7 cellular contexts compared by ENCODE assay signal in genomic region chr18:74147491-74147778, GRCh38. TPM values are rescaled to one million over a fixed set of nuclear protein-coding genes. Genes with fewer than 3 reads are reported as not detected.
A peak's percentile ranks its signal among the peaks of the same experiment; 100 is the strongest.
DNase-seq lines count a peak whose midpoint lies in the region; ATAC-seq and TF ChIP-seq lines count a peak whose summit lies in the region.

No MANE protein-coding gene starts in this region.

- TF ChIP-seq CTCF in HFFc6 (IDR thresholded peaks at IDR 0.05): no peak

- H3K36me3 Mint-ChIP-seq in HFFc6 (ENCODE audit: low read depth): peaks cover 22% of the 10 kb centered on the region; the same call in 1 of the 2 replicates
- peaks cover 15% of the 10 kb centered on the region for H3K36me3 Mint-ChIP-seq in activated T-helper 2 cell treated with anti-CD3 and anti-CD28 coated beads, Interferon-gamma antibody, Interleukin-2, Interleukin-4, amounts not matched to agents 10 μg/mL and 5 μg/mL and 100 μg/mL, durations not matched to agents 14 hours and 24 hours and 36 hours (ENCODE audit: low read depth)
- H3K36me3 Mint-ChIP-seq in immature natural killer cell: peaks cover 0 to 3% (median 0%) of the 10 kb centered on the region in 3 donors

- intact Hi-C loops in activated T-helper 2 cell treated with anti-CD3 and anti-CD28 coated beads, Interferon-gamma antibody, Interleukin-2, Interleukin-4, amounts not matched to agents 10 μg/mL and 5 μg/mL and 100 μg/mL, durations not matched to agents 14 hours and 24 hours and 36 hours (cut with micrococcal nuclease): loop anchor here (2.0 kb wide), 1 partner anchor 447 kb away; no protein-coding TSS in a partner anchor

- H3K4me1 Mint-ChIP-seq in HFFc6 (ENCODE audit: low read depth): peaks cover 67% of the 10 kb centered on the region
- H3K4me1 Mint-ChIP-seq in activated T-helper 2 cell treated with anti-CD3 and anti-CD28 coated beads, Interferon-gamma antibody, Interleukin-2, Interleukin-4, amounts not matched to agents 10 μg/mL and 5 μg/mL and 100 μg/mL, durations not matched to agents 14 hours and 24 hours and 36 hours (ENCODE audit: low read depth): peaks cover 40% of the 10 kb centered on the region
- peaks cover 30 to 40% of the 10 kb centered on the region in 2 donors for H3K4me1 Mint-ChIP-seq in immature natural killer cell
- peaks cover 50% of the 10 kb centered on the region for H3K4me1 Mint-ChIP-seq in stimulated activated naive CD8-positive, alpha-beta T cell treated with anti-CD3 and anti-CD28 coated beads, Interleukin-15, amount 100 ng/mL, for 72 hours

- H3K9me3 Mint-ChIP-seq in HFFc6 (no peaks in the 10 kb centered on the region), immature natural killer cell (peaks cover 0 to 2% (median 0%) of the 10 kb centered on the region in 6 donors)
- H3K9me3 Mint-ChIP-seq in activated T-helper 2 cell treated with anti-CD3 and anti-CD28 coated beads, Interferon-gamma antibody, Interleukin-2, Interleukin-4, amounts not matched to agents 10 μg/mL and 5 μg/mL and 100 μg/mL, durations not matched to agents 14 hours and 24 hours and 36 hours: no peaks in the 10 kb centered on the region
- H3K9me3 Mint-ChIP-seq in stimulated activated naive CD8-positive, alpha-beta T cell treated with anti-CD3 and anti-CD28 coated beads, Interleukin-15, amount 100 ng/mL, for 72 hours: no peaks in the 10 kb centered on the region

- DNase-seq in HFFc6 (no peak), immature natural killer cell (no peak), NCI-H526 (lab: John Stamatoyannopoulos, UW) (no peak)
- no peak for DNase-seq in activated T-helper 2 cell treated with anti-CD3 and anti-CD28 coated beads, Interferon-gamma antibody, Interleukin-2, Interleukin-4, amounts not matched to agents 10 μg/mL and 5 μg/mL and 100 μg/mL, durations not matched to agents 14 hours and 24 hours and 36 hours (ENCODE audit: low spot score)
- DNase-seq in stimulated activated naive CD8-positive, alpha-beta T cell treated with anti-CD3 and anti-CD28 coated beads, Interleukin-15, amount 100 ng/mL, for 72 hours: no peak
- no peak for DNase-seq in effector CD8-positive, alpha-beta T cell (lab: John Stamatoyannopoulos, UW)

- H3K27me3 Mint-ChIP-seq in HFFc6 (ENCODE audit: insufficient read depth) (peaks cover 7% of the 10 kb centered on the region), immature natural killer cell (ENCODE audit: low read depth in 3 of 3) (peaks cover 7 to 26% (median 16%) of the 10 kb centered on the region in 3 donors)
- peaks cover 4% of the 10 kb centered on the region for H3K27me3 Mint-ChIP-seq in activated T-helper 2 cell treated with anti-CD3 and anti-CD28 coated beads, Interferon-gamma antibody, Interleukin-2, Interleukin-4, amounts not matched to agents 10 μg/mL and 5 μg/mL and 100 μg/mL, durations not matched to agents 14 hours and 24 hours and 36 hours (ENCODE audit: low read depth)
- no peaks in the 10 kb centered on the region for H3K27me3 Mint-ChIP-seq in stimulated activated naive CD8-positive, alpha-beta T cell treated with anti-CD3 and anti-CD28 coated beads, Interleukin-15, amount 100 ng/mL, for 72 hours

- peak overlapping the region; percentile 98 for H3K4me3 Mint-ChIP-seq in HFFc6
- peak overlapping the region; percentile 99 for H3K4me3 Mint-ChIP-seq in activated T-helper 2 cell treated with anti-CD3 and anti-CD28 coated beads, Interferon-gamma antibody, Interleukin-2, Interleukin-4, amounts not matched to agents 10 μg/mL and 5 μg/mL and 100 μg/mL, durations not matched to agents 14 hours and 24 hours and 36 hours (ENCODE audit: low read depth)
- H3K4me3 Mint-ChIP-seq in immature natural killer cell: peak overlapping the region; percentile 98 to 100 (median 99)
- peak overlapping the region; percentile 99 to 100 for H3K4me3 Mint-ChIP-seq in stimulated activated naive CD8-positive, alpha-beta T cell treated with anti-CD3 and anti-CD28 coated beads, Interleukin-15, amount 100 ng/mL, for 72 hours

- ATAC-seq in stimulated activated naive CD8-positive, alpha-beta T cell treated with anti-CD3 and anti-CD28 coated beads, Interleukin-15, amount 100 ng/mL, for 72 hours: no peak
- ATAC-seq in HG02623 (IDR thresholded peaks at IDR 0.05; ENCODE audit: unreplicated experiment): no peak

- H3K27ac Mint-ChIP-seq in HFFc6: peak overlapping the region; percentile 98
- H3K27ac Mint-ChIP-seq in activated T-helper 2 cell treated with anti-CD3 and anti-CD28 coated beads, Interferon-gamma antibody, Interleukin-2, Interleukin-4, amounts not matched to agents 10 μg/mL and 5 μg/mL and 100 μg/mL, durations not matched to agents 14 hours and 24 hours and 36 hours: peak overlapping the region; percentile 98
- peak overlapping the region; percentile 99 to 100 (median 100) for H3K27ac Mint-ChIP-seq in immature natural killer cell
- H3K27ac Mint-ChIP-seq in stimulated activated naive CD8-positive, alpha-beta T cell treated with anti-CD3 and anti-CD28 coated beads, Interleukin-15, amount 100 ng/mL, for 72 hours: peak overlapping the region; percentile 97 to 99

RNA-seq across cellular contexts. Expression of gene FBXO15, which starts 0.2 kb away (rescaled TPM):
- 1 to 10 TPM in 3 of 6 experiments, under 1 TPM in 3; 0.71 to 2.2 (median 1.1) TPM for total RNA-seq in HFFc6 (2021; fragmentation: NEBNext Ultra II Directional; extraction: Animal tissue kit (Norgen Biotek cat#: 25700))
- 0.91 and 1.1 TPM in 2 replicates for total RNA-seq in activated T-helper 2 cell treated with anti-CD3 and anti-CD28 coated beads, Interferon-gamma antibody, Interleukin-2, Interleukin-4, amounts not matched to agents 10 μg/mL and 5 μg/mL and 100 μg/mL, durations not matched to agents 14 hours and 24 hours and 36 hours
- 1 to 10 TPM in 1 of 3 donors, under 1 TPM in 1, not detected in 1; 0.44 to 2.0 TPM for polyA plus RNA-seq in immature natural killer cell

RNA-seq across cellular contexts. Expression of gene TIMM21, which starts 0.9 kb away (rescaled TPM):
- total RNA-seq in HFFc6 (2021; fragmentation: NEBNext Ultra II Directional; extraction: Animal tissue kit (Norgen Biotek cat#: 25700)): 10 to 100 TPM; 34.1 to 42.4 (median 40.6) TPM
- 48.3 and 50.0 TPM in 2 replicates for total RNA-seq in activated T-helper 2 cell treated with anti-CD3 and anti-CD28 coated beads, Interferon-gamma antibody, Interleukin-2, Interleukin-4, amounts not matched to agents 10 μg/mL and 5 μg/mL and 100 μg/mL, durations not matched to agents 14 hours and 24 hours and 36 hours
- 10 to 100 TPM; 11.6 to 28.3 (median 12.3) TPM for polyA plus RNA-seq in immature natural killer cell
